In the genomic region with DNA sequence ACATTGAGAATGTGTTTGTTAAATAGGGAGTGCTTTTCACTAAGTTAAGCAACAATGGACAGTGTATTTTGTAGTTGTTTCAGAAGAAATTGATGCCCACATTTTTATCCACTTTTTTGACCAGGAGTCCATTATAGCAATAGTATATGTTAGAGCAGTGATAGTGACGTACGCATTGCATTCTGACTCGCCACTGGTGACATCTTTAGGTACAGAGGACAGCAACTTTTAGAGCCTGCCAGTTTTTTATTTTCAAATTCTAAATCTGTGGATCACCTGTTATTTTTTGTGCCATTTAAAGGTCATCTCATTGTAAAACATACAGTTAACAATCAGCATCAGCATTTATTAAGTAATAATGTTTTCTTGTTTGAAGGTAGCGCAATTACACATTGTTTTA, we compare ENCODE assay signal across 10 cellular contexts. TPM values are rescaled to one million over a fixed set of nuclear protein-coding genes. Genes with fewer than 3 reads are reported as not detected.
A peak's percentile ranks its signal among the peaks of the same experiment; 100 is the strongest.
DNase-seq lines count a peak whose midpoint lies in the region; ATAC-seq, FAIRE-seq and TF ChIP-seq lines count a peak whose summit lies in the region.
"Had no signal": no experiment of that assay in that cellular context is flagged by ENCODE, and none has a peak within 500 bp of the region (broad histone marks: within the 10 kb centered on the region; RNA-seq: fewer than 3 reads in every experiment).

No MANE protein-coding gene starts in this region.

- H3K36me3 Mint-ChIP-seq in activated naive CD8-positive, alpha-beta T cell treated with anti-CD3 and anti-CD28 coated beads for 36 hours: peaks cover 10% of the 10 kb centered on the region

- H3K4me1 Mint-ChIP-seq in activated naive CD8-positive, alpha-beta T cell treated with anti-CD3 and anti-CD28 coated beads for 36 hours: peaks cover 46% of the 10 kb centered on the region

- H3K27ac ChIP-seq in heart left ventricle (peak overlapping the region in 10 of 12 donors; percentile 87 to 97 (median 92)), left lung (no peak overlapping the region), tibial nerve (no peak overlapping the region)
- H3K27ac ChIP-seq: brain microvascular endothelial cell had no signal

- ATAC-seq in heart left ventricle: no peak
- no peak for ATAC-seq in left ventricle myocardium superior
- no peak for ATAC-seq in left lung

- H3K27ac Mint-ChIP-seq in activated naive CD8-positive, alpha-beta T cell treated with anti-CD3 and anti-CD28 coated beads for 36 hours: no peak overlapping the region

- H3K4me3 Mint-ChIP-seq in activated naive CD8-positive, alpha-beta T cell treated with anti-CD3 and anti-CD28 coated beads for 36 hours: peak overlapping the region; percentile 97

- no peak for FAIRE-seq in D721Med (lab: Jason Lieb, UNC)

- no peak for DNase-seq in heart left ventricle
- DNase-seq in left ventricle myocardium superior: no peak
- DNase-seq in activated naive CD8-positive, alpha-beta T cell treated with anti-CD3 and anti-CD28 coated beads for 36 hours: no peak
- no peak for DNase-seq in left lung
- no peak for DNase-seq in tibial nerve (ENCODE audit: low spot score in 2 of 2)
- no peak for DNase-seq in D721Med (ENCODE audit: insufficient read length, low spot score)
- DNase-seq in GM10248 (ENCODE audit: extremely low spot score): no peak
- DNase-seq in NCI-H146 (lab: John Stamatoyannopoulos, UW): no peak

- H3K9me3 ChIP-seq in heart left ventricle: no peaks in the 10 kb centered on the region
- H3K9me3 ChIP-seq in left lung: no peaks in the 10 kb centered on the region
- H3K9me3 ChIP-seq in tibial nerve: no peaks in the 10 kb centered on the region
- H3K9me3 ChIP-seq: ovary had no signal

- TF ChIP-seq CTCF in heart left ventricle (IDR thresholded peaks at IDR 0.05) (no peak), left lung (IDR thresholded peaks at IDR 0.05) (no peak), tibial nerve (IDR thresholded peaks at IDR 0.05) (no peak), D721Med (IDR thresholded peaks at IDR 0.05; ENCODE audit: insufficient read depth, missing control alignments) (no peak), GM10248 (IDR thresholded peaks at IDR 0.05; ENCODE audit: control extremely low read depth, extremely low read depth, low read depth, missing control alignments) (no peak)

- H3K27me3 Mint-ChIP-seq in activated naive CD8-positive, alpha-beta T cell treated with anti-CD3 and anti-CD28 coated beads for 36 hours: peaks cover 4% of the 10 kb centered on the region

- no peak for TF ChIP-seq EP300 in tibial nerve (IDR thresholded peaks at IDR 0.05)

- H3K4me3 ChIP-seq in heart left ventricle (peak overlapping the region; percentile 76 to 97 (median 90)), left lung (peak overlapping the region; percentile 86 to 89), tibial nerve (peak overlapping the region in 3 of 4 donors; percentile 75 to 95 (median 88))

- H3K4me1 ChIP-seq in heart left ventricle (peaks cover 0 to 57% (median 24%) of the 10 kb centered on the region in 12 donors), left lung (peaks cover 0 to 51% of the 10 kb centered on the region in 2 donors), tibial nerve (peaks cover 0 to 38% (median 9%) of the 10 kb centered on the region in 4 donors)

- H3K36me3 ChIP-seq in heart left ventricle (no peaks in the 10 kb centered on the region), left lung (no peaks in the 10 kb centered on the region), tibial nerve (no peaks in the 10 kb centered on the region)
- H3K36me3 ChIP-seq: brain microvascular endothelial cell, ovary had no signal

- intact Hi-C loops in heart left ventricle (cut with DNase I) (loop anchor here in 6 of 10 donors (5.0 to 10.0 kb wide), 4 partner anchors 36 to 69 kb away; partner anchors contain the start of genes CISD1 (in 2 of the 6), IPMK (in 2 of the 6) and TFAM (in 1 of the 6)), left ventricle myocardium superior (cut with micrococcal nuclease) (loop anchor here (10.0 kb wide), 1 partner anchor 49 kb away; the partner anchor contains the start of gene TFAM), left lung (cut with DNase I) (loop anchor here in 1 of 2 donors (10.0 kb wide), 1 partner anchor 49 kb away; the partner anchor contains the start of gene TFAM)

- TF ChIP-seq POLR2A in heart left ventricle (IDR thresholded peaks at IDR 0.05): no peak
- no peak for TF ChIP-seq POLR2A in tibial nerve (IDR thresholded peaks at IDR 0.05)

- 58 to 76% (median 64%) methylated on average over 4 of the region's 4 CpGs for WGBS in heart left ventricle, 4 donors
- 92 to 94% methylated on average over 4 of the region's 4 CpGs for WGBS in tibial nerve, 2 donors

- CTCF ChIA-PET in GM10248 (lab: Yijun Ruan, JAX): interaction anchor here (2.1 kb wide), 1 partner anchor 36 kb away, joined by 12 read pairs; no protein-coding TSS in a partner anchor

- POLR2A ChIA-PET in GM10248 (lab: Yijun Ruan, JAX): no interaction called here

- no peaks in the 10 kb centered on the region for H3K9me3 Mint-ChIP-seq in activated naive CD8-positive, alpha-beta T cell treated with anti-CD3 and anti-CD28 coated beads for 36 hours

- H3K27me3 ChIP-seq in heart left ventricle (no peaks in the 10 kb centered on the region), left lung (no peaks in the 10 kb centered on the region), tibial nerve (no peaks in the 10 kb centered on the region)
- H3K27me3 ChIP-seq: brain microvascular endothelial cell, ovary had no signal

RNA-seq across cellular contexts. Expression of gene UBE2D1, which starts 1.4 kb away (rescaled TPM):
- total RNA-seq in heart left ventricle (10 to 100 TPM; 30.8 to 84.2 (median 51.1) TPM), left ventricle myocardium superior (68.2 TPM), left lung (10 to 100 TPM; 20.6 to 33.6 TPM), tibial nerve (10 to 100 TPM in 2 of 4 donors, 1 to 10 TPM in 2; 9.3 to 22.5 (median 12.9) TPM)
- 10 to 100 TPM; 16.9 to 44.9 TPM for polyA plus RNA-seq in heart left ventricle
- 10 to 100 TPM; 14.7 to 14.8 TPM for total RNA-seq in activated naive CD8-positive, alpha-beta T cell treated with anti-CD3 and anti-CD28 coated beads for 36 hours

RNA-seq across cellular contexts. Expression of gene TFAM, which starts 49.0 kb away (rescaled TPM):
- total RNA-seq in heart left ventricle: 10 to 100 TPM; 13.0 to 33.8 (median 21.2) TPM
- polyA plus RNA-seq in heart left ventricle: 10 to 100 TPM in 1 of 2 donors, 1 to 10 TPM in 1; 4.6 to 18.8 TPM
- total RNA-seq in left ventricle myocardium superior: 33.2 TPM
- 100 to 1,000 TPM; 153 to 159 TPM for total RNA-seq in activated naive CD8-positive, alpha-beta T cell treated with anti-CD3 and anti-CD28 coated beads for 36 hours
- 10 to 100 TPM; 27.6 to 33.6 TPM for total RNA-seq in left lung
- total RNA-seq in tibial nerve: 10 to 100 TPM in 3 of 4 donors, 1 to 10 TPM in 1; 9.6 to 35.6 (median 13.8) TPM

Comparison
In these comparisons a context has a peak if more than half of its experiments do, and no peak if none do; other contexts are left out.
1. H3K27ac ChIP-seq: peak in heart left ventricle (10 of 12); none in left lung (0 of 2) and tibial nerve (0 of 4).
2. Peak in every context shown above with its lines, with median percentiles within 50 percentile points of each other: H3K4me3 ChIP-seq.